Comparison of ENCODE assay signal across 11 cellular contexts in genomic region chrX:126137899-126138298, GRCh38. TPM values are rescaled to one million over a fixed set of nuclear protein-coding genes. Genes with fewer than 3 reads are reported as not detected.
DNase-seq lines count a peak whose midpoint lies in the region; ATAC-seq and TF ChIP-seq lines count a peak whose summit lies in the region.
"Had no signal": no experiment of that assay in that cellular context is flagged by ENCODE, and none has a peak within 500 bp of the region (broad histone marks: within the 10 kb centered on the region; RNA-seq: fewer than 3 reads in every experiment).

No MANE protein-coding gene starts in this region.

- H3K9me3 ChIP-seq in MM.1S (replicated peaks; ENCODE audit: insufficient read depth, low read length), result no peaks in the 10 kb centered on the region
- H3K9me3 ChIP-seq in endodermal cell (ENCODE audit: control insufficient read depth, low read length), result peaks cover 7% of the 10 kb centered on the region
- H3K9me3 ChIP-seq in effector memory CD4-positive, alpha-beta T cell (ENCODE audit: control insufficient read depth, low read length), result no peaks in the 10 kb centered on the region

- no peak for DNase-seq in AG09309 (ENCODE audit: low read depth)
- DNase-seq in MM.1S, result peak; percentile 19
- DNase-seq in endodermal cell, result peak; percentile 57
- DNase-seq in NCI-H146 (lab: John Stamatoyannopoulos, UW), result no peak
- no peak for DNase-seq in NCI-H345 treated with DMSO at 0.1 percent for 48 hours (lab: John Stamatoyannopoulos, UW; ENCODE audit: unreplicated experiment)
- DNase-seq in SW 1271 (lab: John Stamatoyannopoulos, UW), result no peak
- DNase-seq in effector memory CD4-positive, alpha-beta T cell, result no peak
- DNase-seq: C1 segment of cervical spinal cord; NCI-H2171; stimulated activated CD4-positive, alpha-beta T cell treated with anti-CD3 and anti-CD28 coated beads, Interleukin-4, amount 100 ng/mL, for 1 hour had no signal

- WGBS in endodermal cell (ENCODE audit: insufficient coverage in 1 of 2, insufficient read length in 1 of 2), 2 experiments, result 100% methylated on average over 1 of the region's 1 CpG; no CpG with 5 or more reads in 1 of the 2 experiments

- no peaks in the 10 kb centered on the region for H3K79me2 ChIP-seq in MM.1S (ENCODE audit: low read length)

- no peaks in the 10 kb centered on the region for H3K9me2 ChIP-seq in MM.1S (replicated peaks; ENCODE audit: insufficient read depth, low read length)

- no peaks in the 10 kb centered on the region for H3K4me1 Mint-ChIP-seq in endodermal cell

- peak; percentile 3 for TF ChIP-seq CTCF in AG09309 (IDR thresholded peaks at IDR 0.05; ENCODE audit: control insufficient read depth, insufficient read depth, low read depth, low read length, missing control alignments)
- peak; percentile 49 for TF ChIP-seq CTCF in MM.1S (IDR thresholded peaks at IDR 0.05; ENCODE audit: low read length)
- peak; percentile 76 for TF ChIP-seq CTCF in endodermal cell (conservative IDR thresholded peaks at IDR 0.05)

- H3K4me3 Mint-ChIP-seq in endodermal cell, result no peak overlapping the region

- no peak overlapping the region for H3K4me3 ChIP-seq in AG09309 (ENCODE audit: control insufficient read depth, low read depth, low read length)
- H3K4me3 ChIP-seq in MM.1S (ENCODE audit: low read length), result no peak overlapping the region
- H3K4me3 ChIP-seq in endodermal cell (ENCODE audit: low read length), result no peak overlapping the region
- H3K4me3 ChIP-seq in effector memory CD4-positive, alpha-beta T cell (ENCODE audit: insufficient read depth, low read depth, low read length, poor library complexity, severe bottlenecking), result no peak overlapping the region

- H3K9ac ChIP-seq in MM.1S (ENCODE audit: low read length) (no peak overlapping the region), endodermal cell (ENCODE audit: extremely low read depth, low read length, poor library complexity, severe bottlenecking) (no peak overlapping the region)

- no peak overlapping the region for H3K27ac Mint-ChIP-seq in endodermal cell

- H2AFZ ChIP-seq in MM.1S (ENCODE audit: low read length), result no peak overlapping the region

- no peaks in the 10 kb centered on the region for H3K36me3 ChIP-seq in MM.1S (replicated peaks; ENCODE audit: insufficient read depth, low read length)
- H3K36me3 ChIP-seq in endodermal cell (ENCODE audit: control insufficient read depth, insufficient read depth, low read length), result no peaks in the 10 kb centered on the region
- H3K36me3 ChIP-seq in effector memory CD4-positive, alpha-beta T cell (ENCODE audit: control insufficient read depth, insufficient read depth, low read length), result no peaks in the 10 kb centered on the region

- no peak overlapping the region for H3K4me2 ChIP-seq in MM.1S (ENCODE audit: low read depth, low read length)

- H3K4me1 ChIP-seq in MM.1S (ENCODE audit: low read length) (no peaks in the 10 kb centered on the region), endodermal cell (ENCODE audit: control insufficient read depth, insufficient read depth, low read length) (no peaks in the 10 kb centered on the region)
- H3K4me1 ChIP-seq in effector memory CD4-positive, alpha-beta T cell (ENCODE audit: control insufficient read depth, insufficient read depth, low read length, poor library complexity, severe bottlenecking), result no peaks in the 10 kb centered on the region

- H3K27ac ChIP-seq in MM.1S (ENCODE audit: low read length) (no peak overlapping the region), endodermal cell (ENCODE audit: low read depth, low read length) (no peak overlapping the region)
- no peak overlapping the region for H3K27ac ChIP-seq in effector memory CD4-positive, alpha-beta T cell (ENCODE audit: insufficient read depth, low read length, poor library complexity, severe bottlenecking)

- no peaks in the 10 kb centered on the region for H3K27me3 Mint-ChIP-seq in endodermal cell (ENCODE audit: insufficient read depth)

- ATAC-seq in GM18502 (IDR thresholded peaks at IDR 0.05; ENCODE audit: poor library complexity, unreplicated experiment), result peak; percentile 78

- H3K36me3 Mint-ChIP-seq in endodermal cell (ENCODE audit: low read depth), result peaks cover 3% of the 10 kb centered on the region

- H3F3A ChIP-seq in MM.1S (ENCODE audit: insufficient read depth, low read length), result no peaks in the 10 kb centered on the region

- peaks cover 10% of the 10 kb centered on the region for H3K9me3 Mint-ChIP-seq in endodermal cell

- H3K27me3 ChIP-seq in MM.1S (replicated peaks; ENCODE audit: insufficient read depth, low read length) (no peaks in the 10 kb centered on the region), endodermal cell (ENCODE audit: control insufficient read depth, insufficient read depth, low read length, poor library complexity, severe bottlenecking) (no peaks in the 10 kb centered on the region)
- no peaks in the 10 kb centered on the region for H3K27me3 ChIP-seq in effector memory CD4-positive, alpha-beta T cell (replicated peaks; ENCODE audit: control insufficient read depth, insufficient read depth, low read length, poor library complexity, severe bottlenecking)

- H4K20me1 ChIP-seq in MM.1S (ENCODE audit: insufficient read depth, low read length), result no peaks in the 10 kb centered on the region

RNA-seq across cellular contexts. Expression of gene DCAF12L2, which starts 28.2 kb away (rescaled TPM):
- 1 to 10 TPM; 1.6 to 3.4 TPM for total RNA-seq in endodermal cell
- polyA plus RNA-seq in endodermal cell (2013, experiment 1 of 2), result 1.7 TPM
- 2.1 TPM for polyA plus RNA-seq in endodermal cell (2013, experiment 2 of 2)

Comparison
In these comparisons a context has a peak if more than half of its experiments do, and no peak if none do; other contexts are left out.
1. DNase-seq: peak in MM.1S (single experiment) and endodermal cell (single experiment); none in AG09309 (single experiment), NCI-H146 (single experiment), NCI-H345 treated with DMSO at 0.1 percent for 48 hours (single experiment), SW 1271 (0 of 2) and effector memory CD4-positive, alpha-beta T cell (0 of 3).
2. CTCF ChIP-seq: peak in every context shown above with its lines; median percentile 76 in endodermal cell; 49 in MM.1S; 3 in AG09309.